Comparison of ENCODE assay signal across 28 cellular contexts in genomic region chr12:102347761-102348160, GRCh38.
"Had no signal": no experiment of that assay in that cellular context is flagged by ENCODE, and none has a peak within 500 bp of the region (broad histone marks: within the 10 kb centered on the region; RNA-seq: fewer than 3 reads in every experiment).

No MANE protein-coding gene starts in this region.

- DNase-seq: colonic mucosa; effector CD8-positive, alpha-beta T cell; endodermal cell; foreskin melanocyte; immature natural killer cell; islet precursor cell; mesendoderm; naive thymus-derived CD8-positive, alpha-beta T cell; right lobe of liver; stimulated activated CD4-positive, alpha-beta T cell treated with anti-CD3 and anti-CD28 coated beads, Interleukin-12 subunit alpha, Interleukin-12 subunit beta, amount 100 ng/mL, for 4 hours; stimulated activated CD4-positive, alpha-beta T cell treated with anti-CD3 and anti-CD28 coated beads, Interleukin-1b, Interleukin-23, amount 100 ng/mL, for 48 hours; stimulated activated CD4-positive, alpha-beta T cell treated with anti-CD3 and anti-CD28 coated beads, Interleukin-4, amount 100 ng/mL, for 1 hour; stimulated activated CD8-positive, alpha-beta memory T cell treated with anti-CD3 and anti-CD28 coated beads, Interleukin-4, amount 100 ng/mL, for 48 hours; stimulated activated naive CD4-positive, alpha-beta T cell; stimulated activated naive CD8-positive, alpha-beta T cell treated with anti-CD3 and anti-CD28 coated beads, Interleukin-15, amount 100 ng/mL, for 72 hours had no signal

- H3K4me3 Mint-ChIP-seq: central memory CD8-positive, alpha-beta T cell; dendritic cell treated with granulocyte-macrophage colony-stimulating factor and Interleukin-4, amounts not matched to agents 40 ng/mL and 50 ng/mL, for 4 days; endodermal cell; immature natural killer cell; naive thymus-derived CD8-positive, alpha-beta T cell; neural crest cell; stimulated activated naive CD8-positive, alpha-beta T cell treated with anti-CD3 and anti-CD28 coated beads, Interleukin-15, amount 100 ng/mL, for 72 hours; type B pancreatic cell had no signal

- H3K27me3 Mint-ChIP-seq: dendritic cell treated with granulocyte-macrophage colony-stimulating factor and Interleukin-4, amounts not matched to agents 40 ng/mL and 50 ng/mL, for 4 days; type B pancreatic cell had no signal

- H3K27ac Mint-ChIP-seq: dendritic cell treated with granulocyte-macrophage colony-stimulating factor and Interleukin-4, amounts not matched to agents 40 ng/mL and 50 ng/mL, for 4 days; endodermal cell; immature natural killer cell; naive thymus-derived CD8-positive, alpha-beta T cell; progenitor cell of endocrine pancreas; stimulated activated naive CD8-positive, alpha-beta T cell treated with anti-CD3 and anti-CD28 coated beads, Interleukin-15, amount 100 ng/mL, for 72 hours; type B pancreatic cell had no signal

- H3K4me1 Mint-ChIP-seq: central memory CD8-positive, alpha-beta T cell; immature natural killer cell; naive thymus-derived CD8-positive, alpha-beta T cell; neural crest cell had no signal

- H3K36me3 Mint-ChIP-seq: type B pancreatic cell had no signal

- ATAC-seq: esophagus mucosa; left lobe of liver; naive thymus-derived CD8-positive, alpha-beta T cell; right lobe of liver; stimulated activated naive CD8-positive, alpha-beta T cell treated with anti-CD3 and anti-CD28 coated beads, Interleukin-15, amount 100 ng/mL, for 72 hours had no signal

- H3K36me3 ChIP-seq: colonic mucosa, neutrophil, right lobe of liver, suprapubic skin had no signal

- H3K4me3 ChIP-seq: colonic mucosa, lung, right lobe of liver, smooth muscle cell, suprapubic skin had no signal

- H3K4me1 ChIP-seq: colonic mucosa, parathyroid adenoma, suprapubic skin had no signal

- H3K27me3 ChIP-seq: colonic mucosa, neutrophil, right lobe of liver, suprapubic skin had no signal

- H3K27ac ChIP-seq: colonic mucosa, epithelial cell of prostate, neutrophil, parathyroid adenoma, right lobe of liver, suprapubic skin had no signal

- H3K9me3 ChIP-seq: colonic mucosa, neutrophil, right lobe of liver, suprapubic skin had no signal
